In the genomic region with DNA sequence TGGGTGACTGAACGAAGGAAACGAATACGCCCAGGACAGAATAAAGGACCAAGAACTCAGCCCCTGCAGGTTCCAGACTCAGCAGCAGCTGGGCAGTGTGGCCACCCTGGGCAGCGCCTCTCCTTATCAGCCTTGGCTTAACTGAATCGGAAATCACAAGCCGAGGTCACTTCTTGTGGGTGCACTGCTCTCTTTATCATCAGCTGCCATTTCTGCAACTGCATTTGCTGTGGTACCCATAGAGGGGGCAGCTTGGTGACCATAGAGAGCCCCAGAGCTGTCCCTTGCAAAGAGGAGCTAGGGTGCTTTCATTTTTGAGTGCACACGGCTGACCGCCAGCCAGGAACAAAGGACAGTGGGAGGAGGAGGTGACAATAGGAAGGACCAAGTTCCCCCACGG, we compare ENCODE assay signal across 22 cellular contexts. TPM values are rescaled to one million over a fixed set of nuclear protein-coding genes. Genes with fewer than 3 reads are reported as not detected.
"Had no signal": no experiment of that assay in that cellular context is flagged by ENCODE, and none has a peak within 500 bp of the region (broad histone marks: within the 10 kb centered on the region; RNA-seq: fewer than 3 reads in every experiment).

No MANE protein-coding gene starts in this region.

- DNase-seq: activated CD4-positive, alpha-beta memory T cell treated with anti-CD3 and anti-CD28 coated beads for 36 hours; activated CD4-positive, alpha-beta T cell treated with anti-CD3 and anti-CD28 coated beads for 36 hours; activated gamma-delta T cell treated with Interleukin-2 at 50 U/mL for 16 hours; activated T-cell treated with anti-CD3 and anti-CD28 coated beads, Interleukin-2, amount 50 U/mL, for 4 hours; dermis blood vessel endothelial cell; effector memory CD8-positive, alpha-beta T cell; immature natural killer cell; lower lobe of right lung; stimulated activated CD4-positive, alpha-beta T cell treated with anti-CD3 and anti-CD28 coated beads, Interleukin-12 subunit alpha, Interleukin-12 subunit beta, amount 100 ng/mL, for 4 hours; stimulated activated CD4-positive, alpha-beta T cell treated with anti-CD3 and anti-CD28 coated beads, Interleukin-2, amount 100 ng/mL, for 24 hours; T-helper 9 cell had no signal

- H3K36me3 Mint-ChIP-seq: activated CD4-positive, alpha-beta memory T cell treated with anti-CD3 and anti-CD28 coated beads for 36 hours; activated naive CD8-positive, alpha-beta T cell; immature natural killer cell; mesothelial cell of epicardium; neural progenitor cell had no signal

- H3K36me3 ChIP-seq: lower lobe of right lung, neural progenitor cell, tibial artery had no signal

- H3K9me3 Mint-ChIP-seq: activated CD4-positive, alpha-beta memory T cell treated with anti-CD3 and anti-CD28 coated beads for 36 hours; activated T-cell treated with anti-CD3 and anti-CD28 coated beads, Interleukin-2, amount 50 U/mL, for 4 hours; effector memory CD8-positive, alpha-beta T cell; immature natural killer cell; mesothelial cell of epicardium; neural progenitor cell; stimulated activated effector memory CD8-positive, alpha-beta T cell treated with anti-CD3 and anti-CD28 coated beads, Interleukin-12 subunit alpha, Interleukin-12 subunit beta, amount 100 ng/mL, for 72 hours had no signal

- H3K27me3 Mint-ChIP-seq: activated CD4-positive, alpha-beta memory T cell treated with anti-CD3 and anti-CD28 coated beads for 36 hours; activated CD4-positive, alpha-beta T cell treated with anti-CD3 and anti-CD28 coated beads for 36 hours; activated naive CD8-positive, alpha-beta T cell; effector memory CD8-positive, alpha-beta T cell had no signal

- H3K9me3 ChIP-seq: lower lobe of right lung, tibial artery had no signal

- H3K27me3 ChIP-seq: neural progenitor cell had no signal

- H3K4me3 ChIP-seq: lower lobe of right lung, neural progenitor cell, tibial artery had no signal

- H3K4me3 Mint-ChIP-seq: activated CD4-positive, alpha-beta memory T cell treated with anti-CD3 and anti-CD28 coated beads for 36 hours; activated CD4-positive, alpha-beta T cell treated with anti-CD3 and anti-CD28 coated beads for 36 hours; activated naive CD8-positive, alpha-beta T cell; activated T-cell treated with anti-CD3 and anti-CD28 coated beads, Interleukin-2, amount 50 U/mL, for 4 hours; mesothelial cell of epicardium; neural progenitor cell had no signal

- H3K27ac ChIP-seq: epithelial cell of prostate, lower lobe of right lung, neural progenitor cell, parathyroid adenoma, tibial artery, VCaP had no signal

- H3K4me1 ChIP-seq: neural progenitor cell, parathyroid adenoma, tibial artery had no signal

- H3K27ac Mint-ChIP-seq: activated CD4-positive, alpha-beta memory T cell treated with anti-CD3 and anti-CD28 coated beads for 36 hours; activated CD4-positive, alpha-beta T cell treated with anti-CD3 and anti-CD28 coated beads for 36 hours; activated naive CD8-positive, alpha-beta T cell; mesothelial cell of epicardium; neural progenitor cell; stimulated activated effector memory CD8-positive, alpha-beta T cell treated with anti-CD3 and anti-CD28 coated beads, Interleukin-12 subunit alpha, Interleukin-12 subunit beta, amount 100 ng/mL, for 72 hours had no signal

- ATAC-seq: lower lobe of right lung had no signal

- FAIRE-seq: frontal cortex, urothelium cell line had no signal

RNA-seq across cellular contexts. Expression of a gene that starts 1.9 kb away (rescaled TPM):
- total RNA-seq: dermis blood vessel endothelial cell, fibroblast of lung, mesothelial cell of epicardium had no signal
